ENCODE assay signal across 7 cellular contexts in genomic region chr9:110132531-110132930, GRCh38.
DNase-seq lines count a peak whose midpoint lies in the region; ATAC-seq, FAIRE-seq and TF ChIP-seq lines count a peak whose summit lies in the region.
"Not testable (repeated sequence)": the region's sequence is repeated elsewhere in the genome, so short reads cannot be mapped to it uniquely, and the experiment has no call there.

No MANE protein-coding gene starts in this region.

- not testable (repeated sequence) for BruUV-seq in PC-3 (replicated peaks; lab: Mats Ljungman, UMichigan); endothelial cell of umbilical vein (replicated peaks; lab: Mats Ljungman, UMichigan)

- H3K27ac ChIP-seq in BLaER1; H9 (ENCODE audit: insufficient read length, low read depth, low read length): not testable (repeated sequence)
- H3K27ac ChIP-seq in PC-3 (ENCODE audit: low read length) (peak overlapping the region; percentile 91; the same call in 1 of the 2 replicates), ascending aorta (peak overlapping the region; percentile 39 to 56), endothelial cell of umbilical vein (ENCODE audit: insufficient read depth, low read depth, low read length) (peak overlapping the region; percentile 21), mesenchymal stem cell (ENCODE audit: low read length, poor library complexity, severe bottlenecking) (peak overlapping the region; percentile 70)

- H3K36me3 ChIP-seq in BLaER1 (peaks cover 11% of the 10 kb centered on the region; the same call in 1 of the 2 replicates), PC-3 (ENCODE audit: low read depth, low read length) (peaks cover 13% of the 10 kb centered on the region), ascending aorta (peaks cover 12 to 14% of the 10 kb centered on the region in 2 donors), endothelial cell of umbilical vein (ENCODE audit: control insufficient read depth in 2 of 2, extremely low read depth in 1 of 2, insufficient read depth in 2 of 2, low read length in 2 of 2) (peaks cover 10 to 15% of the 10 kb centered on the region in 2 experiments), mesenchymal stem cell (ENCODE audit: control insufficient read depth in 1 of 2, insufficient read depth in 2 of 2, low read depth in 1 of 2, low read length in 2 of 2) (peaks cover 15 to 43% of the 10 kb centered on the region in 2 experiments)

- H4K8ac ChIP-seq in H9 (replicated peaks; ENCODE audit: insufficient read length, low read depth, low read length); mesenchymal stem cell (ENCODE audit: low read length): not testable (repeated sequence)

- CTCF ChIA-PET in PC-3 (lab: Charles Lee), result not testable (repeated sequence)
- CTCF ChIA-PET in endothelial cell of umbilical vein (lab: Charles Lee), result interaction anchor here (1.0 to 1.6 kb wide), 5 partner anchors 75 to 229 kb away, joined by 3 to 5 read pairs (median 3); no protein-coding TSS in a partner anchor

- not testable (repeated sequence) for H3K56ac ChIP-seq in H9 (ENCODE audit: insufficient read length, low read depth, low read length)

- not testable (repeated sequence) for H4K5ac ChIP-seq in H9 (ENCODE audit: insufficient read length, low read depth, low read length)

- dilution Hi-C loops in endothelial cell of umbilical vein (cut with MboI; ENCODE audit: extremely low pct_ligation_motif_present, low sequenced_read_pairs), result not testable (repeated sequence)

- intact Hi-C loops in PC-3 (cut with micrococcal nuclease); ascending aorta (cut with DNase I); endothelial cell of umbilical vein (cut with micrococcal nuclease): not testable (repeated sequence)

- peaks cover 14% of the 10 kb centered on the region; the same call in 1 of the 2 replicates for H3K27me3 ChIP-seq in BLaER1
- H3K27me3 ChIP-seq in H9 (ENCODE audit: insufficient read depth, low read length); PC-3 (ENCODE audit: low read length); ascending aorta; endothelial cell of umbilical vein (ENCODE audit: control insufficient read depth in 2 of 2, insufficient read depth in 2 of 2, low read length in 2 of 2); mesenchymal stem cell (ENCODE audit: control insufficient read depth in 1 of 2, insufficient read depth in 1 of 2, low read length in 2 of 2): not testable (repeated sequence)

- not testable (repeated sequence) for H3K9ac ChIP-seq in BLaER1; H9 (ENCODE audit: extremely low read depth, insufficient read length, low read length); PC-3 (ENCODE audit: low read length); endothelial cell of umbilical vein (replicated peaks; ENCODE audit: extremely low read depth, insufficient read depth, low read length); mesenchymal stem cell (ENCODE audit: low read length)

- H3K4me2 ChIP-seq in BLaER1, result peak overlapping the region; percentile 25; the same call in 1 of the 2 replicates
- H3K4me2 ChIP-seq in H9 (ENCODE audit: insufficient read depth, insufficient read length, low read length); PC-3 (ENCODE audit: low read length); mesenchymal stem cell (ENCODE audit: low read length, poor library complexity, severe bottlenecking): not testable (repeated sequence)
- H3K4me2 ChIP-seq in endothelial cell of umbilical vein (ENCODE audit: insufficient read depth, low read length), result peak overlapping the region; percentile 30

- not testable (repeated sequence) for TF ChIP-seq CTCF in H9 (conservative IDR thresholded peaks at IDR 0.05); PC-3 (conservative IDR thresholded peaks at IDR 0.05; ENCODE audit: low read depth, low read length); ascending aorta (IDR thresholded peaks at IDR 0.05); endothelial cell of umbilical vein (IDR thresholded peaks at IDR 0.05; ENCODE audit: extremely low read depth in 1 of 2, insufficient read depth in 1 of 2, low read depth in 1 of 2, low read length in 2 of 2)

- FAIRE-seq in endothelial cell of umbilical vein (lab: Jason Lieb, UNC), result not testable (repeated sequence)

- H3K4me3 ChIP-seq in BLaER1; PC-3 (ENCODE audit: low read length); ascending aorta; endothelial cell of umbilical vein (replicated peaks in 1 of 3; ENCODE audit: insufficient read depth in 1 of 3, low read depth in 1 of 3, low read length in 3 of 3); mesenchymal stem cell (ENCODE audit: insufficient read depth in 1 of 2, low read depth in 1 of 2, low read length in 2 of 2): not testable (repeated sequence)

- H3K4ac ChIP-seq in H9 (ENCODE audit: low read depth, low read length), result not testable (repeated sequence)
- peak overlapping the region in 1 of 2 experiments; percentile 18 for H3K4ac ChIP-seq in mesenchymal stem cell (ENCODE audit: low read depth in 1 of 2, low read length in 2 of 2)

- H2AK5ac ChIP-seq in H9 (ENCODE audit: insufficient read length, low read length); mesenchymal stem cell (ENCODE audit: low read length, severe bottlenecking): not testable (repeated sequence)

- H4K20me1 ChIP-seq in BLaER1; H9 (ENCODE audit: control insufficient read depth, insufficient read depth, insufficient read length); endothelial cell of umbilical vein (replicated peaks; ENCODE audit: control insufficient read depth, extremely low read depth, insufficient read depth, low read length): not testable (repeated sequence)
- H4K20me1 ChIP-seq in PC-3 (ENCODE audit: low read length), result peaks cover 30% of the 10 kb centered on the region; the same call in 1 of the 2 replicates

- DNase-seq in H9; PC-3; ascending aorta (ENCODE audit: low spot score in 2 of 2); endothelial cell of umbilical vein (ENCODE audit: low read depth, low spot score); mesenchymal stem cell: not testable (repeated sequence)

- not testable (repeated sequence) for H3K18ac ChIP-seq in H9 (ENCODE audit: insufficient read length, low read depth, low read length); mesenchymal stem cell (ENCODE audit: low read depth in 1 of 2, low read length in 2 of 2)

- H3K4me1 ChIP-seq in BLaER1 (peaks cover 51% of the 10 kb centered on the region), H9 (ENCODE audit: insufficient read depth, low read length) (peaks cover 30% of the 10 kb centered on the region), PC-3 (ENCODE audit: insufficient read depth, low read length) (peaks cover 49% of the 10 kb centered on the region), ascending aorta (peaks cover 22 to 44% of the 10 kb centered on the region in 2 donors), endothelial cell of umbilical vein (ENCODE audit: control insufficient read depth, extremely low read depth, insufficient read depth, low read length) (peaks cover 65% of the 10 kb centered on the region), mesenchymal stem cell (ENCODE audit: control insufficient read depth, insufficient read depth, low read depth, low read length) (peaks cover 31% of the 10 kb centered on the region)

- H3K27me3 Mint-ChIP-seq in H9 (ENCODE audit: low read depth); stimulated activated memory B cell treated with anti-CD40 and anti-IgM and Interleukin-4, amounts not matched to agents 10 μg/mL and 1 μg/mL and 100 μg/mL, for 72 hours: not testable (repeated sequence)

- not testable (repeated sequence) for H2BK5ac ChIP-seq in H9 (ENCODE audit: insufficient read length, low read length); mesenchymal stem cell (ENCODE audit: low read depth, low read length, poor library complexity, severe bottlenecking)

- H3K79me1 ChIP-seq in H9 (ENCODE audit: insufficient read depth, low read depth, low read length, poor library complexity, severe bottlenecking); mesenchymal stem cell (replicated peaks; ENCODE audit: low read length, poor library complexity, severe bottlenecking): not testable (repeated sequence)

- H2AFZ ChIP-seq in H9 (ENCODE audit: low read length); PC-3 (ENCODE audit: low read length); endothelial cell of umbilical vein (ENCODE audit: low read depth, low read length); mesenchymal stem cell (ENCODE audit: low read depth, low read length): not testable (repeated sequence)

- not testable (repeated sequence) for TF ChIP-seq POLR2A in endothelial cell of umbilical vein (IDR thresholded peaks at IDR 0.05; ENCODE audit: low read depth, low read length)

- ATAC-seq in PC-3; stimulated activated memory B cell treated with anti-CD40 and anti-IgM and Interleukin-4, amounts not matched to agents 10 μg/mL and 1 μg/mL and 100 μg/mL, for 72 hours: not testable (repeated sequence)

- H3K9me2 ChIP-seq in PC-3 (replicated peaks; ENCODE audit: low read length), result not testable (repeated sequence)

- H3K36me3 Mint-ChIP-seq in H9 (ENCODE audit: insufficient read depth in 1 of 3, low read depth in 3 of 3), result peaks cover 10 to 14% (median 12%) of the 10 kb centered on the region in 3 experiments
- H3K36me3 Mint-ChIP-seq in stimulated activated memory B cell treated with anti-CD40 and anti-IgM and Interleukin-4, amounts not matched to agents 10 μg/mL and 1 μg/mL and 100 μg/mL, for 72 hours, result peaks cover 81% of the 10 kb centered on the region

- H3F3A ChIP-seq in PC-3 (ENCODE audit: low read length, unreplicated experiment), result not testable (repeated sequence)

- WGBS in H9 (ENCODE audit: extremely low coverage, insufficient read length, low lambda C conversion rate), result no CpG with 5 or more reads among the region's 3 CpGs
- WGBS in mesenchymal stem cell, result 97% methylated on average over 2 of the region's 3 CpGs

- POLR2A ChIA-PET in PC-3 (lab: Charles Lee; ENCODE audit: unreplicated experiment); endothelial cell of umbilical vein (lab: Charles Lee): not testable (repeated sequence)

- not testable (repeated sequence) for H3K4me3 Mint-ChIP-seq in H9; stimulated activated memory B cell treated with anti-CD40 and anti-IgM and Interleukin-4, amounts not matched to agents 10 μg/mL and 1 μg/mL and 100 μg/mL, for 72 hours

- not testable (repeated sequence) for H2BK120ac ChIP-seq in H9 (ENCODE audit: low read depth, low read length, poor library complexity, severe bottlenecking); mesenchymal stem cell (ENCODE audit: low read depth, low read length)

- not testable (repeated sequence) for H2BK20ac ChIP-seq in H9 (ENCODE audit: low read depth, low read length, poor library complexity, severe bottlenecking)

- H3K4me1 Mint-ChIP-seq in H9, result peaks cover 52 to 55% of the 10 kb centered on the region in 2 experiments
- H3K4me1 Mint-ChIP-seq in stimulated activated memory B cell treated with anti-CD40 and anti-IgM and Interleukin-4, amounts not matched to agents 10 μg/mL and 1 μg/mL and 100 μg/mL, for 72 hours, result peaks cover 87% of the 10 kb centered on the region

- H3K9me3 ChIP-seq in BLaER1; H9 (ENCODE audit: control insufficient read depth, low read depth, low read length); PC-3 (ENCODE audit: low read length); ascending aorta; endothelial cell of umbilical vein (replicated peaks; ENCODE audit: control insufficient read depth, insufficient read depth, low read length); mesenchymal stem cell (ENCODE audit: control insufficient read depth, low read length): not testable (repeated sequence)

- peak overlapping the region in 1 of 3 experiments; percentile 27; a peak in 1 of 7 replicates for H3K27ac Mint-ChIP-seq in H9
- H3K27ac Mint-ChIP-seq in stimulated activated memory B cell treated with anti-CD40 and anti-IgM and Interleukin-4, amounts not matched to agents 10 μg/mL and 1 μg/mL and 100 μg/mL, for 72 hours, result peak overlapping the region; percentile 82

- H2BK12ac ChIP-seq in H9 (ENCODE audit: insufficient read length, low read depth, low read length) (peak overlapping the region; percentile 88), mesenchymal stem cell (ENCODE audit: low read length in 2 of 2) (peak overlapping the region; percentile 29 to 85)

- not testable (repeated sequence) for H3K9me3 Mint-ChIP-seq in H9; stimulated activated memory B cell treated with anti-CD40 and anti-IgM and Interleukin-4, amounts not matched to agents 10 μg/mL and 1 μg/mL and 100 μg/mL, for 72 hours

- not testable (repeated sequence) for H2BK15ac ChIP-seq in H9 (ENCODE audit: low read depth, low read length); mesenchymal stem cell (ENCODE audit: low read depth, poor library complexity, severe bottlenecking)

- peak overlapping the region; percentile 89 for H4K91ac ChIP-seq in H9 (ENCODE audit: insufficient read length, low read depth, low read length)
- not testable (repeated sequence) for H4K91ac ChIP-seq in mesenchymal stem cell (ENCODE audit: low read length)

- H3K23ac ChIP-seq in H9 (ENCODE audit: insufficient read length, low read depth, low read length); mesenchymal stem cell (ENCODE audit: low read length in 2 of 2): not testable (repeated sequence)

- H3K14ac ChIP-seq in H9 (ENCODE audit: insufficient read depth, low read length); mesenchymal stem cell (ENCODE audit: low read length in 2 of 2): not testable (repeated sequence)

- not testable (repeated sequence) for H3K9me1 ChIP-seq in endothelial cell of umbilical vein (replicated peaks; ENCODE audit: control insufficient read depth, extremely low read depth, insufficient read depth, low read length)

- not testable (repeated sequence) for H3K79me2 ChIP-seq in H9 (ENCODE audit: insufficient read depth, low read length)
- H3K79me2 ChIP-seq in PC-3 (ENCODE audit: low read length) (peaks cover 84% of the 10 kb centered on the region), endothelial cell of umbilical vein (ENCODE audit: control insufficient read depth, insufficient read depth, low read length) (peaks cover 96% of the 10 kb centered on the region)

- not testable (repeated sequence) for H3K23me2 ChIP-seq in H9 (ENCODE audit: insufficient read length, low read depth, low read length, poor library complexity, severe bottlenecking)

- not testable (repeated sequence) for H3T11ph ChIP-seq in H9 (ENCODE audit: low read length)
